22 cellular contexts compared by ENCODE assay signal in the genomic region with DNA sequence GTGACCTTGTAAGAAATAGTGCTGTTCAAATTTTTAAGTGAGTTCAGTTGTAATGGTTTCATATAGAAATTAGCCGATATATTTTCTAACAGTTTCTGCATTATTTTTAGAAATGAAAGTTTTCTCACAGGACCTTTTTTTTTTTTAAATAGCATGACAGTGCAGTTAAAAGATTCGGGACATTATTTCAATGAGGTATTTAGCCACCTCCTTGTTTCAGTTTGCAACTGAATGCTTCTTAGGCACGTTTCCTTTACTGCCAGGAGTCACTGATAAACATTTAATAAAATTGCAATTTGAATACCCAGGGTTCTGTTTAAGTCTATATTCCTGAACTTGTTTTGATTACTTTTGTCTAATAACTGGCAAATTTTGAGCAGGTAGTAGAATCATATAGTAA.
"Had no signal": no experiment of that assay in that cellular context is flagged by ENCODE, and none has a peak within 500 bp of the region (broad histone marks: within the 10 kb centered on the region; RNA-seq: fewer than 3 reads in every experiment).

No MANE protein-coding gene starts in this region.

- H3K36me3 ChIP-seq: SJSA1 had no signal

- H3K27ac ChIP-seq: SJSA1, SK-N-MC had no signal

- H3K9me3 ChIP-seq: SJSA1 had no signal

- H3K4me3 ChIP-seq: SJSA1, SK-N-MC had no signal

- ATAC-seq: HepG2, Panc1, PC-3 had no signal

- DNase-seq: IMR-90; Kasumi-1; KG1; NCI-H1092; NCI-H1436; NCI-H187; NCI-H2029; NCI-H2081 treated with DMSO at 0.1 percent for 48 hours; NCI-H2171; NCI-H226; NCI-H446; NCI-H510A; NCI-H524 treated with DMSO at 0.1 percent for 48 hours; NCI-H69; NCI-H774; NK-92 treated with Interleukin-12 subunit alpha and Interleukin-12 subunit beta, amount 100 ng/mL, for 24 hours; PC-3; SIG-M5 had no signal

- H3K27me3 ChIP-seq: SJSA1 had no signal

- H3K4me1 ChIP-seq: SJSA1 had no signal
